1 cellular context compared by ENCODE assay signal in the genomic region with DNA sequence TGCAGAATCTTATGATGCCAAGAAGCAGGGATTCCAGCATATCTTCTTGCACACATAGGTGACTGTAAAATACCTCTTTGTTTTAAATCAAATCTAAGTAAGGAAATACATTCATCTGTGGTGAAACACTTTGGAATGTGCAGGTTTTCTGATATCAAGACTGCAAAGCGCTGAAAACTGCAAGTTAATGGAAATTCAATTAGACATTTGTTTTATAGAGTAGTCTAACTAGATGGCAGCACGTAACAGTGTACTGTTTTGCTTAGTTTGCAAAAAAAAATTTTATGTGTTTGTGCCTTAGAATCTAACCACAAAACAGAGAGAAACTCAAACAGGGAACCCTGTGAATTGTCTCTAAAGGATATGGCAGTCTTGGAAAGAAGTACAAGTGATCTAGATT.
TF ChIP-seq lines count a peak whose summit lies in the region.

No MANE protein-coding gene starts in this region.

TF ChIP-seq in SK-N-SH, 30 proteins besides CTCF, POLR2A, EP300 and RAD21 (continued from another document):
- 0 out of 2 replicates have a peak, but pooled peaks have one; percentile 2 for TF ChIP-seq SMC3 (IDR thresholded peaks at IDR 0.05; ENCODE audit: low read depth, low read length)
- 0 out of 2 replicates have a peak, but pooled peaks have one; percentile 2 for TF ChIP-seq NFIC (IDR thresholded peaks at IDR 0.05; ENCODE audit: borderline replicate concordance)
